ENCODE assay signal across 30 cellular contexts in the genomic region with DNA sequence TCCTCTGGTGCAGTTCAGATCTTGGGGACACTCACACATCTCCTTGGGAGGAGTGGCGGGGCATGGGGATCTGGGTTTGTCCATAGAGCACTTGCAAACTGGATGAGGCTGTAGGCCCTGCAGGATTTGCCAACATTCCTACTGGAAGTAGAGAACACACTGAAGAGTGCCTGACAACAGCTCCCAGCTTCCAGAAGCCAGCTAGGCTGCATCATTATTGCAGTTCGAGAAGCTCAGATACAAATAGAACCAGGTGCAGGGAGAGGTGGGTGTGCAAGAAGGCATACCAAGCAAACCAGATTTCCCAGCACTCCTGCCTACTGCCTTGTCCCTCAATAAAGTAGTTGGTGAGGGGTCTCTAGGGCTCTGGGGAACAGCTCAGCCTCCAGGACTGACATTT.
"Had no signal": no experiment of that assay in that cellular context is flagged by ENCODE, and none has a peak within 500 bp of the region (broad histone marks: within the 10 kb centered on the region; RNA-seq: fewer than 3 reads in every experiment).

No MANE protein-coding gene starts in this region.

- DNase-seq: activated B cell treated with CpG ODN at 0.5 μM for 24 hours; activated CD4-positive, alpha-beta memory T cell treated with anti-CD3 and anti-CD28 coated beads for 36 hours; activated CD4-positive, alpha-beta T cell treated with anti-CD3 and anti-CD28 coated beads for 4 hours; activated CD4-positive, alpha-beta T cell treated with anti-CD3 and anti-CD28 coated beads, Interleukin-2, amount 50 U/mL, for 1 hour; activated CD4-positive, CD25-positive, alpha-beta regulatory T cell treated with anti-CD3 and anti-CD28 coated beads, Interleukin-2, amount 50 U/mL, for 72 hours; activated CD8-positive, alpha-beta memory T cell treated with anti-CD3 and anti-CD28 coated beads, Interleukin-2, amount 50 U/mL, for 4 hours; activated gamma-delta T cell treated with Interleukin-2 at 50 U/mL for 16 hours; activated naive CD4-positive, alpha-beta T cell treated with anti-CD3 and anti-CD28 coated beads for 36 hours; activated T-cell treated with anti-CD3 and anti-CD28 coated beads for 4 hours; activated T-cell treated with anti-CD3 and anti-CD28 coated beads, Interleukin-2, amount 50 U/mL, for 4 hours; anterior cingulate cortex; brain microvascular endothelial cell; Karpas-422; NCI-H1105; NCI-H1436; NCI-H1694; NCI-H1930; NCI-H2081 treated with DMSO at 0.1 percent for 48 hours; NCI-H226; NCI-H524 treated with DMSO at 0.1 percent for 48 hours; RPMI8226; SW 1271; T-helper 1 cell; T-helper 2 cell; T-helper 9 cell had no signal

- ATAC-seq: activated naive CD4-positive, alpha-beta T cell treated with anti-CD3 and anti-CD28 coated beads, Interleukin-2, amount 50 U/mL, for 72 hours; activated T-cell treated with anti-CD3 and anti-CD28 coated beads, Interleukin-2, amount 50 U/mL, for 4 hours; K562; Panc1; Right ventricle myocardium inferior had no signal

- H3K36me3 ChIP-seq: brain microvascular endothelial cell had no signal

- H3K4me3 ChIP-seq: K562 had no signal

- H3K27me3 ChIP-seq: brain microvascular endothelial cell had no signal

- FAIRE-seq: K562 had no signal

- H3K27ac ChIP-seq: brain microvascular endothelial cell, VCaP had no signal
